1 cellular context compared by ENCODE assay signal in the genomic region with DNA sequence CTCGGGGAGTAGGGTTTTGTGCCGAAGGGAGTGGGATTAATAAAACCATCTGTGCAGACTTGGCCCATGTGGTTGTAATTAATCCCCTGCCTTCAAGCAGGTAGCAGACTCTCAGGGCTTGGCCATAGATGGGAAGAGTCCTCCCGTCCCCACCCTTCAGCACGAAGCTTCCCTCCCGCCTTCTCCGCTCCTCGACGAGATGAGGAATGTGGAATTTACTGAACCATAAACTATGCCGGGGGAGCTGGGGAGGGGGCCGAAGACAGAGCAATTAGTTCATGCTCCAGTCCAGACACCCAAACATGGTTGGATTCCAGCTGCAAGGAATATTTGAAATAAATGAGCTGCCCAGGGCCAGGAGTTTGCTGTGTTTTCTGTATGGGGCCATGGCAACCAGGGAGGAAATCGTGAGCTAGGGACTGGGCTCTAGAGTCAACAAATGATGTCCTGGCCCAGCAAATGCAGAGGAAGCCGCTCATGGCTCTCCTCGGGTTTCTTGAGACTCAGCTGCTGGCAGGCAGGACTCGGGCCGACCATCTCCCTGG.
TF ChIP-seq lines count a peak whose summit lies in the region.

No MANE protein-coding gene starts in this region.

TF ChIP-seq in WTC11, 78 proteins besides CTCF, POLR2A, EP300 and RAD21 (continued from another document):
- TF ChIP-seq, protein P1, sequence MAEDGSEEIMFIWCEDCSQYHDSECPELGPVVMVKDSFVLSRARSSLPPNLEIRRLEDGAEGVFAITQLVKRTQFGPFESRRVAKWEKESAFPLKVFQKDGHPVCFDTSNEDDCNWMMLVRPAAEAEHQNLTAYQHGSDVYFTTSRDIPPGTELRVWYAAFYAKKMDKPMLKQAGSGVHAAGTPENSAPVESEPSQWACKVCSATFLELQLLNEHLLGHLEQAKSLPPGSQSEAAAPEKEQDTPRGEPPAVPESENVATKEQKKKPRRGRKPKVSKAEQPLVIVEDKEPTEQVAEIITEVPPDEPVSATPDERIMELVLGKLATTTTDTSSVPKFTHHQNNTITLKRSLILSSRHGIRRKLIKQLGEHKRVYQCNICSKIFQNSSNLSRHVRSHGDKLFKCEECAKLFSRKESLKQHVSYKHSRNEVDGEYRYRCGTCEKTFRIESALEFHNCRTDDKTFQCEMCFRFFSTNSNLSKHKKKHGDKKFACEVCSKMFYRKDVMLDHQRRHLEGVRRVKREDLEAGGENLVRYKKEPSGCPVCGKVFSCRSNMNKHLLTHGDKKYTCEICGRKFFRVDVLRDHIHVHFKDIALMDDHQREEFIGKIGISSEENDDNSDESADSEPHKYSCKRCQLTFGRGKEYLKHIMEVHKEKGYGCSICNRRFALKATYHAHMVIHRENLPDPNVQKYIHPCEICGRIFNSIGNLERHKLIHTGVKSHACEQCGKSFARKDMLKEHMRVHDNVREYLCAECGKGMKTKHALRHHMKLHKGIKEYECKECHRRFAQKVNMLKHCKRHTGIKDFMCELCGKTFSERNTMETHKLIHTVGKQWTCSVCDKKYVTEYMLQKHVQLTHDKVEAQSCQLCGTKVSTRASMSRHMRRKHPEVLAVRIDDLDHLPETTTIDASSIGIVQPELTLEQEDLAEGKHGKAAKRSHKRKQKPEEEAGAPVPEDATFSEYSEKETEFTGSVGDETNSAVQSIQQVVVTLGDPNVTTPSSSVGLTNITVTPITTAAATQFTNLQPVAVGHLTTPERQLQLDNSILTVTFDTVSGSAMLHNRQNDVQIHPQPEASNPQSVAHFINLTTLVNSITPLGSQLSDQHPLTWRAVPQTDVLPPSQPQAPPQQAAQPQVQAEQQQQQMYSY (CRISPR knock-in tag; IDR thresholded peaks at IDR 0.05): no peak
- TF ChIP-seq IRF2 (CRISPR knock-in tag; IDR thresholded peaks at IDR 0.05; ENCODE audit: borderline replicate concordance, low read depth) (no peak), MYBL2 (CRISPR knock-in tag; IDR thresholded peaks at IDR 0.05) (no peak), SP1 (CRISPR knock-in tag; conservative IDR thresholded peaks at IDR 0.05) (no peak)
